ENCODE assay signal across 7 cellular contexts in the genomic region with DNA sequence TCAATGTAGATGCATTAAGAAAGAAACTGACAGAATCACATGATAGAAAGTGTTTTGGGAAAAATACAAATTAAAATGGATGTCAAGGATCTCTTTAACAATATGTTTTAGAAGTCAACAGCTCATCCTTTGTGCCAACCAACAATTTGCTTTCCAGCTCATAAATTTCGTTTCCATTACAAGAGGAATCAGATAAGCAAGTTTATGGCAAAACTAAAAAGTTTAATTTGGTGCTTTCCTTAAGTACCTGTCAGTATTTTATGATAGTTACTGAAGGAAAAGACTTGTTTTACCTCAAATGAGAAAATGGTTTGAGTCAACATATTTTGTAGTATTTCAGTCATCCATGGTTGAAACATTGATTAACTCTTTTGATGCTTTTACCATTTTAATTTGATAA.
"Had no signal": no experiment of that assay in that cellular context is flagged by ENCODE, and none has a peak within 500 bp of the region (broad histone marks: within the 10 kb centered on the region; RNA-seq: fewer than 3 reads in every experiment).

No MANE protein-coding gene starts in this region.

- H3K4me3 ChIP-seq: GM23338, K562 had no signal

- H3K9me3 Mint-ChIP-seq: GM23338, HFFc6 had no signal

- H2AFZ ChIP-seq: GM23338 had no signal

- H3K4me2 ChIP-seq: GM23338 had no signal

- H3K27ac Mint-ChIP-seq: GM23338, HFFc6 had no signal

- H3K4me3 Mint-ChIP-seq: GM23338, HFFc6 had no signal

- ATAC-seq: GM23338 had no signal

- DNase-seq: H7, HCEC 1CT, HFFc6, IMR-90, KG1 had no signal
